10 cellular contexts compared by ENCODE assay signal in genomic region chr3:180267202-180267843, GRCh38.
A peak's percentile ranks its signal among the peaks of the same experiment; 100 is the strongest.
DNase-seq lines count a peak whose midpoint lies in the region; ATAC-seq, FAIRE-seq and TF ChIP-seq lines count a peak whose summit lies in the region.
"Had no signal": no experiment of that assay in that cellular context is flagged by ENCODE, and none has a peak within 500 bp of the region (broad histone marks: within the 10 kb centered on the region; RNA-seq: fewer than 3 reads in every experiment).

No MANE protein-coding gene starts in this region.

- POLR2A ChIA-PET in Caco-2 (lab: Charles Lee) = no interaction called here

- no peaks in the 10 kb centered on the region for H3K27me3 ChIP-seq in Caco-2 (replicated peaks; ENCODE audit: control insufficient read depth, insufficient read depth, low read length)
- H3K27me3 ChIP-seq: pancreas had no signal

- H3K4me1 Mint-ChIP-seq in Calu3 (ENCODE audit: low read depth, unreplicated experiment) = peaks cover 9% of the 10 kb centered on the region
- H3K4me1 Mint-ChIP-seq in Caco-2 (ENCODE audit: low read depth, unreplicated experiment) = no peaks in the 10 kb centered on the region

- no peaks in the 10 kb centered on the region for H3K9me3 ChIP-seq in Caco-2
- H3K9me3 ChIP-seq: pancreas had no signal

- H3K4me3 Mint-ChIP-seq in Calu3 (ENCODE audit: low read depth, unreplicated experiment) (peak overlapping the region; percentile 22), Caco-2 (ENCODE audit: unreplicated experiment) (no peak overlapping the region)

- no peak overlapping the region for H3K4me3 ChIP-seq in Caco-2 (ENCODE audit: low read depth, low read length)
- H3K4me3 ChIP-seq: pancreas had no signal

- H3K27me3 Mint-ChIP-seq in Calu3 (ENCODE audit: unreplicated experiment) = no peaks in the 10 kb centered on the region
- H3K27me3 Mint-ChIP-seq in Caco-2 (ENCODE audit: insufficient read depth, unreplicated experiment) = no peaks in the 10 kb centered on the region

- no peak overlapping the region for H3K27ac Mint-ChIP-seq in Calu3 (ENCODE audit: unreplicated experiment)
- H3K27ac Mint-ChIP-seq in Caco-2 (ENCODE audit: unreplicated experiment) = no peak overlapping the region

- no peak for FAIRE-seq in RCC 7860 (lab: Jason Lieb, UNC)
- FAIRE-seq: pancreas had no signal

- no peaks in the 10 kb centered on the region for H3K36me3 ChIP-seq in Caco-2 (ENCODE audit: control insufficient read depth, insufficient read depth, low read length)
- H3K36me3 ChIP-seq: pancreas had no signal

- DNase-seq in Calu3 (no peak), RCC 7860 (ENCODE audit: low spot score) (peak; percentile 4), Caco-2 (no peak), NCI-H69 (lab: John Stamatoyannopoulos, UW) (no peak), NCI-H2029 (lab: John Stamatoyannopoulos, UW) (no peak)
- no peak for DNase-seq in stimulated activated CD4-positive, alpha-beta T cell treated with anti-CD3 and anti-CD28 coated beads, Interleukin-2, amount 100 ng/mL, for 24 hours
- DNase-seq: NCI-H1436, pancreas had no signal

- no peak for TF ChIP-seq CTCF in Calu3 (IDR thresholded peaks at IDR 0.05; ENCODE audit: unreplicated experiment)
- TF ChIP-seq CTCF in Caco-2 (IDR thresholded peaks at IDR 0.05; ENCODE audit: insufficient read depth in 1 of 2, low read depth in 1 of 2, low read length in 1 of 2, severe bottlenecking in 1 of 2, unreplicated experiment in 1 of 2) = no peak

- H3K4me1 ChIP-seq in Caco-2 = no peaks in the 10 kb centered on the region
- H3K4me1 ChIP-seq: pancreas had no signal

- peak; percentile 99 for ATAC-seq in GM19372 (IDR thresholded peaks at IDR 0.05; ENCODE audit: low read depth, unreplicated experiment)
- ATAC-seq in HG03039 (IDR thresholded peaks at IDR 0.05; ENCODE audit: unreplicated experiment) = peak; percentile 100

- no peaks in the 10 kb centered on the region for H3K36me3 Mint-ChIP-seq in Calu3 (ENCODE audit: insufficient read depth, unreplicated experiment)
- no peaks in the 10 kb centered on the region for H3K36me3 Mint-ChIP-seq in Caco-2 (ENCODE audit: insufficient read depth, unreplicated experiment)

- intact Hi-C loops in Calu3 (cut with micrococcal nuclease; ENCODE audit: unreplicated experiment) = no loop called here
- intact Hi-C loops in Caco-2 (cut with micrococcal nuclease; ENCODE audit: unreplicated experiment) = no loop called here

- H3K9me3 Mint-ChIP-seq in Calu3 (ENCODE audit: low read depth, unreplicated experiment) (peaks cover 5% of the 10 kb centered on the region), Caco-2 (ENCODE audit: unreplicated experiment) (no peaks in the 10 kb centered on the region)

- BruUV-seq in Calu3 (replicated peaks; lab: Mats Ljungman, UMichigan) (no TSS peak), Caco-2 (replicated peaks; lab: Mats Ljungman, UMichigan) (no TSS peak)

- CTCF ChIA-PET in Calu3 (lab: Charles Lee) (interaction anchor here (0.5 kb wide), 1 partner anchor 645 kb away, joined by 3 read pairs; the partner anchor contains the start of gene FXR1), Caco-2 (lab: Charles Lee) (no interaction called here)
